Comparison of ENCODE assay signal across 27 cellular contexts in the genomic region with DNA sequence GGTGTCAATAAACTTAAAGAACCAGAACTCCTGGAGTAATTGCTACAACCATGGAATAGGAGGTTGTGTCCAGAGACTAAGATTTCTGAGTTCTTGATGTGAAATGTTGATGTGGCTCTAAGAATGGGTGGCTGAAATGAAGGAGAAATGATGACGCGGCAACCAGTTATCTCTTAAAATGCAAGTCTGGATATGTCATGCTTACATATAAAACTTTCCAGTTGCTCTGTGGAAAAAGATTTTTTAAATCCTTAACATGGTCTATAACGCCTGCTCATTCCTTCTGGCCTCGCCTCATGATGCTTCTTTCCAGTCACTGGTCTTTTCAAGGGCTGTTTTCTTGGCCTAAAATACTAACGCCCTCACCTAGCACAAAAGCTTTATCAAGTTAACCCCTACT. TPM values are rescaled to one million over a fixed set of nuclear protein-coding genes. Genes with fewer than 3 reads are reported as not detected.
A peak's percentile ranks its signal among the peaks of the same experiment; 100 is the strongest.
DNase-seq lines count a peak whose midpoint lies in the region; ATAC-seq, FAIRE-seq and TF ChIP-seq lines count a peak whose summit lies in the region.
"Had no signal": no experiment of that assay in that cellular context is flagged by ENCODE, and none has a peak within 500 bp of the region (broad histone marks: within the 10 kb centered on the region; RNA-seq: fewer than 3 reads in every experiment).

No MANE protein-coding gene starts in this region.

- H3K14ac ChIP-seq in mesenchymal stem cell (ENCODE audit: low read length in 2 of 2): no peak overlapping the region

- H3K4ac ChIP-seq in mesenchymal stem cell (ENCODE audit: low read depth in 1 of 2, low read length in 2 of 2): no peak overlapping the region

- no peak for DNase-seq in left ventricle myocardium inferior
- no peak for DNase-seq in left cardiac atrium
- peak; percentile 40 for DNase-seq in bronchial epithelial cell (ENCODE audit: low read depth)
- no peak for DNase-seq in mesenchymal stem cell
- DNase-seq in CD8-positive, alpha-beta memory T cell: no peak
- DNase-seq in WERI-Rb-1: no peak
- DNase-seq: AML-193; CD8-positive, alpha-beta T cell; DMS79; EL; GDM1; H9; HFFc6; NCI-H1048; NCI-H1694; NCI-H2029 treated with DMSO at 0.1 percent for 48 hours; NCI-H526; NCI-H82; NK-92 treated with Interleukin-12 subunit alpha and Interleukin-12 subunit beta, amount 100 ng/mL, for 24 hours; PC-3; Right ventricle myocardium superior had no signal

- H2BK120ac ChIP-seq in mesenchymal stem cell (ENCODE audit: low read depth, low read length): no peak overlapping the region

- no peak overlapping the region for H3K4me3 Mint-ChIP-seq in CD8-positive, alpha-beta memory T cell
- H3K4me3 Mint-ChIP-seq: CD8-positive, alpha-beta T cell; GM23338; H9; HFFc6 had no signal

- ATAC-seq in left cardiac atrium (no peak), HG03025 (IDR thresholded peaks at IDR 0.05; ENCODE audit: low FRiP score, unreplicated experiment) (no peak)
- ATAC-seq: CD8-positive, alpha-beta T cell; GM23338; PC-3 had no signal

- H3K23ac ChIP-seq in mesenchymal stem cell (ENCODE audit: low read length in 2 of 2): no peak overlapping the region

- H3K36me3 ChIP-seq in left ventricle myocardium inferior: no peaks in the 10 kb centered on the region
- H3K36me3 ChIP-seq in bronchial epithelial cell (ENCODE audit: control insufficient read depth, insufficient read depth, low read length): no peaks in the 10 kb centered on the region
- no peaks in the 10 kb centered on the region for H3K36me3 ChIP-seq in mesenchymal stem cell (ENCODE audit: control insufficient read depth in 1 of 2, insufficient read depth in 2 of 2, low read depth in 1 of 2, low read length in 2 of 2)
- H3K36me3 ChIP-seq in CD8-positive, alpha-beta memory T cell (ENCODE audit: insufficient read depth, low read length): no peaks in the 10 kb centered on the region
- H3K36me3 ChIP-seq in WERI-Rb-1: no peaks in the 10 kb centered on the region
- H3K36me3 ChIP-seq: SJSA1 had no signal

- H3K4me3 ChIP-seq in left ventricle myocardium inferior (no peak overlapping the region), bronchial epithelial cell (ENCODE audit: low read depth, low read length) (no peak overlapping the region), mesenchymal stem cell (ENCODE audit: insufficient read depth in 1 of 2, low read depth in 1 of 2, low read length in 2 of 2) (no peak overlapping the region), WERI-Rb-1 (ENCODE audit: low read depth, low read length) (no peak overlapping the region)
- H3K4me3 ChIP-seq in CD8-positive, alpha-beta memory T cell (ENCODE audit: low read length): no peak overlapping the region
- H3K4me3 ChIP-seq: GM12878, GM23338, SJSA1 had no signal

- H3K9ac ChIP-seq in mesenchymal stem cell (ENCODE audit: low read length): peak overlapping the region; percentile 19

- no peaks in the 10 kb centered on the region for H3K9me3 Mint-ChIP-seq in CD8-positive, alpha-beta memory T cell
- H3K9me3 Mint-ChIP-seq: CD8-positive, alpha-beta T cell; GM23338; H9; HFFc6 had no signal

- H4K91ac ChIP-seq in mesenchymal stem cell (ENCODE audit: low read length): no peak overlapping the region

- intact Hi-C loops in left ventricle myocardium inferior (cut with micrococcal nuclease) (no loop called here), left cardiac atrium (cut with DNase I) (no loop called here)

- H3K18ac ChIP-seq in mesenchymal stem cell (ENCODE audit: low read depth in 1 of 2, low read length in 2 of 2): no peak overlapping the region

- H2AK5ac ChIP-seq in mesenchymal stem cell (ENCODE audit: low read length, severe bottlenecking): no peak overlapping the region

- H3K4me2 ChIP-seq in mesenchymal stem cell (ENCODE audit: low read length, poor library complexity, severe bottlenecking): no peak overlapping the region
- H3K4me2 ChIP-seq: GM23338 had no signal

- TF ChIP-seq CTCF in left ventricle myocardium inferior (IDR thresholded peaks at IDR 0.05; ENCODE audit: borderline replicate concordance) (no peak), bronchial epithelial cell (IDR thresholded peaks at IDR 0.05; ENCODE audit: insufficient read depth, low read length, severe bottlenecking) (no peak), WERI-Rb-1 (IDR thresholded peaks at IDR 0.05; ENCODE audit: low read depth, low read length) (no peak)

- peak overlapping the region in 1 of 8 donors; percentile 33 for H3K27ac Mint-ChIP-seq in CD8-positive, alpha-beta memory T cell
- H3K27ac Mint-ChIP-seq: CD8-positive, alpha-beta T cell; GM23338; H9; HFFc6 had no signal

- no peak overlapping the region for H2BK15ac ChIP-seq in mesenchymal stem cell (ENCODE audit: low read depth, poor library complexity, severe bottlenecking)

- peaks cover 0 to 2% of the 10 kb centered on the region in 2 donors for H3K27me3 Mint-ChIP-seq in CD8-positive, alpha-beta memory T cell

- FAIRE-seq in bronchial epithelial cell (lab: Jason Lieb, UNC): no peak
- FAIRE-seq: A204.1, GM12878 had no signal

- H3K4me1 ChIP-seq in left ventricle myocardium inferior (peaks cover 45% of the 10 kb centered on the region), mesenchymal stem cell (ENCODE audit: control insufficient read depth, insufficient read depth, low read depth, low read length) (peaks cover 3% of the 10 kb centered on the region)
- no peaks in the 10 kb centered on the region for H3K4me1 ChIP-seq in CD8-positive, alpha-beta memory T cell (ENCODE audit: insufficient read depth, low read length)

- no peak overlapping the region for H2AFZ ChIP-seq in mesenchymal stem cell (ENCODE audit: low read depth, low read length)
- H2AFZ ChIP-seq: GM23338 had no signal

- H3K27me3 ChIP-seq in left ventricle myocardium inferior (ENCODE audit: low read depth) (no peaks in the 10 kb centered on the region), bronchial epithelial cell (ENCODE audit: control insufficient read depth, insufficient read depth, low read length) (no peaks in the 10 kb centered on the region), mesenchymal stem cell (ENCODE audit: control insufficient read depth in 1 of 2, insufficient read depth in 1 of 2, low read length in 2 of 2) (no peaks in the 10 kb centered on the region), WERI-Rb-1 (ENCODE audit: insufficient read depth, low read depth, severe bottlenecking) (no peaks in the 10 kb centered on the region)
- H3K27me3 ChIP-seq in CD8-positive, alpha-beta memory T cell (ENCODE audit: insufficient read depth, low read length, poor library complexity, severe bottlenecking): no peaks in the 10 kb centered on the region
- H3K27me3 ChIP-seq: SJSA1 had no signal

- 91% methylated on average over 5 of the region's 5 CpGs for WGBS in mesenchymal stem cell

- POLR2A ChIA-PET in CD8-positive, alpha-beta memory T cell (lab: Charles Lee): no interaction called here

- H2BK12ac ChIP-seq in mesenchymal stem cell (ENCODE audit: low read length in 2 of 2): peak overlapping the region in 1 of 2 experiments; percentile 18

- peaks cover 0 to 4% (median 0%) of the 10 kb centered on the region in 3 donors for H3K36me3 Mint-ChIP-seq in CD8-positive, alpha-beta memory T cell
- H3K36me3 Mint-ChIP-seq: CD8-positive, alpha-beta T cell had no signal

- CTCF ChIA-PET in CD8-positive, alpha-beta memory T cell (lab: Charles Lee): no interaction called here

- H3K9me3 ChIP-seq in left ventricle myocardium inferior (replicated peaks) (no peaks in the 10 kb centered on the region), mesenchymal stem cell (ENCODE audit: control insufficient read depth, low read length) (no peaks in the 10 kb centered on the region), WERI-Rb-1 (ENCODE audit: severe bottlenecking) (no peaks in the 10 kb centered on the region)
- H3K9me3 ChIP-seq in CD8-positive, alpha-beta memory T cell (ENCODE audit: low read length): no peaks in the 10 kb centered on the region
- H3K9me3 ChIP-seq: SJSA1 had no signal

- H4K8ac ChIP-seq in mesenchymal stem cell (ENCODE audit: low read length): no peak overlapping the region

- H3K79me1 ChIP-seq in mesenchymal stem cell (replicated peaks; ENCODE audit: low read length, poor library complexity, severe bottlenecking): no peaks in the 10 kb centered on the region

- H2BK5ac ChIP-seq in mesenchymal stem cell (ENCODE audit: low read depth, low read length, poor library complexity, severe bottlenecking): no peak overlapping the region

- H3K27ac ChIP-seq in left ventricle myocardium inferior (replicated peaks) (peak overlapping the region; percentile 71), mesenchymal stem cell (ENCODE audit: low read length, poor library complexity, severe bottlenecking) (no peak overlapping the region), WERI-Rb-1 (no peak overlapping the region)
- H3K27ac ChIP-seq in CD8-positive, alpha-beta memory T cell (ENCODE audit: low read depth, low read length): no peak overlapping the region
- H3K27ac ChIP-seq: C4-2B, SJSA1 had no signal

- H3K4me1 Mint-ChIP-seq in CD8-positive, alpha-beta memory T cell: no peaks in the 10 kb centered on the region

RNA-seq across cellular contexts. Expression of gene MYO1B, which starts 23.5 kb away (rescaled TPM):
- total RNA-seq in left ventricle myocardium inferior: 16.2 TPM
- 10 to 100 TPM; 18.6 to 26.3 TPM for total RNA-seq in left cardiac atrium
- total RNA-seq in bronchial epithelial cell: 247 and 311 TPM in 2 replicates
- polyA plus RNA-seq in mesenchymal stem cell (2013, experiment 1 of 2): 35.3 TPM
- 35.3 TPM for polyA plus RNA-seq in mesenchymal stem cell (2013, experiment 2 of 2)
- total RNA-seq in CD8-positive, alpha-beta memory T cell: 1 to 10 TPM; 3.9 to 4.6 TPM
- polyA plus RNA-seq in CD8-positive, alpha-beta memory T cell: 0.12 TPM
